Comparison of ENCODE assay signal across 8 cellular contexts in the genomic region with DNA sequence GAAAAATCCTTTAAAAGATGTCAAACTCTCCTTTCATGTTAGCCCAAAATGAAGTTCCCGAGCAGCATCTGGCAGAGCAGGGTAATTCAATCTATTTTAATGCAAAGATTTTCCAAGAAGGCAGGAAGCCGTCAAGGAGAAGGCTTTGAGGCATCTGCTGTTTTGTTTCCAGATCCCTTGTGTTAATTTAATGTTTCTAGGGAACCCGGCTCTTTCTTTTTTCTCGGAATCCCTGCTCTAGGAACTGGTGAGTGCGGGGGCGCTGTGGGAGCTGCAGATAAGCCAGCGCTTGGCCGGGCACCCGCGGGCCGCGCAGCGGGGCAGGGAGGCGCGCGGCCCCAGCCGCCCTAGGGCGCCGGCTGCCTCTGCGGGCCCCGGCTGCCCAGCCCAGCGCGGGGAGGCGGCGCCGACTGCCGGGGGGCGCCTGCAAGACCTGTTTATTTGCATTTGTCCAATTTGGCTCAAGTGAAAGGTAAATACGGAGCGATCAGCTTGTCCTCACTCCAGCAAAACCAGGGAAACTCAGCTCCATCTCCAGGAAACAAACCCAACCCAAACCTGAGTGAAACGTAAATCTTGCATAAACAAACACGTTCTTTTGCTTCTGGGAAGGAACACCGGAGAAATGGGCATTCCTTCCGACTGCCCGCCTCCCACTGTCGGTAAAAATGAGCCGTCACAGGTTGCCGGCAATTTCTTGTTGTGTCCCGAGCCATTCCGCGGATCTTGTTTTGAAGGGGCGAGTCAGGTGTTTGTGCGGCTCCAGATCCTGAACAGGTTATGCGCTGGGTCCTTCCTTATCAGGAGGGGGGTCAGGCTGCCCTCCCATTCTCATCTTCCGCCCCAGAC.
DNase-seq lines count a peak whose midpoint lies in the region; ATAC-seq and TF ChIP-seq lines count a peak whose summit lies in the region.

No MANE protein-coding gene starts in this region.

- H3K79me2 ChIP-seq in DND-41 (ENCODE audit: insufficient read depth, low read length) = peaks cover 39% of the 10 kb centered on the region
- H3K79me2 ChIP-seq in Karpas-422 (ENCODE audit: low read length) = no peaks in the 10 kb centered on the region
- H3K79me2 ChIP-seq in SU-DHL-6 (ENCODE audit: insufficient read depth, low read length) = no peaks in the 10 kb centered on the region
- H3K79me2 ChIP-seq in trophoblast cell (ENCODE audit: control insufficient read depth, insufficient read depth, low read length, poor library complexity) = no peaks in the 10 kb centered on the region

- peak; percentile 88 for DNase-seq in DND-41
- DNase-seq in Karpas-422 = peak; percentile 49
- peak; percentile 75 to 87 (median 80) for DNase-seq in adrenal gland
- peak; percentile 75 to 80 for DNase-seq in heart right ventricle
- peak; percentile 65 to 77 for DNase-seq in trophoblast cell
- peak; percentile 87 to 94 for DNase-seq in upper lobe of left lung

- no peak overlapping the region for H4K12ac ChIP-seq in trophoblast cell (ENCODE audit: low read depth, low read length)

- H3K9ac ChIP-seq in DND-41 (ENCODE audit: low read depth, low read length) (peak overlapping the region; percentile 63), Karpas-422 (ENCODE audit: low read length) (peak overlapping the region; percentile 34; the same call in 1 of the 2 replicates), SU-DHL-6 (ENCODE audit: low read length) (no peak overlapping the region), trophoblast cell (ENCODE audit: low read length) (peak overlapping the region; percentile 28)

- H3K4me3 ChIP-seq in DND-41 (ENCODE audit: low read depth in 1 of 2, low read length in 2 of 2) = peak overlapping the region; percentile 11 to 55; a peak in 3 of 4 replicates
- peak overlapping the region; percentile 64 for H3K4me3 ChIP-seq in Karpas-422 (ENCODE audit: low read length)
- H3K4me3 ChIP-seq in SU-DHL-6 (ENCODE audit: insufficient read depth, low read length, poor library complexity, severe bottlenecking) = no peak overlapping the region
- H3K4me3 ChIP-seq in adrenal gland = peak overlapping the region in 3 of 4 donors; percentile 46 to 87 (median 54)
- H3K4me3 ChIP-seq in heart right ventricle = peak overlapping the region; percentile 16 to 68 (median 64)
- H3K4me3 ChIP-seq in trophoblast cell (ENCODE audit: low read depth, low read length) = peak overlapping the region; percentile 74
- peak overlapping the region; percentile 8 to 56 (median 47) for H3K4me3 ChIP-seq in upper lobe of left lung

- H4K8ac ChIP-seq in trophoblast cell (ENCODE audit: low read depth, low read length) = peak overlapping the region; percentile 40

- TF ChIP-seq EP300 in upper lobe of left lung (IDR thresholded peaks at IDR 0.05) = peak; percentile 93 to 99 (median 96)

- H3K9me3 ChIP-seq in DND-41 (ENCODE audit: insufficient read depth, low read length, severe bottlenecking) (no peaks in the 10 kb centered on the region), Karpas-422 (ENCODE audit: low read length) (no peaks in the 10 kb centered on the region), SU-DHL-6 (ENCODE audit: insufficient read depth, low read length) (no peaks in the 10 kb centered on the region), adrenal gland (replicated peaks in 1 of 3) (no peaks in the 10 kb centered on the region), heart right ventricle (no peaks in the 10 kb centered on the region), trophoblast cell (ENCODE audit: insufficient read depth, low read depth, low read length) (no peaks in the 10 kb centered on the region), upper lobe of left lung (no peaks in the 10 kb centered on the region)

- H4K91ac ChIP-seq in trophoblast cell (ENCODE audit: low read depth, low read length) = peak overlapping the region; percentile 16

- no peak overlapping the region for H3K4ac ChIP-seq in trophoblast cell (ENCODE audit: low read depth, low read length)

- TF ChIP-seq POLR2A in adrenal gland (IDR thresholded peaks at IDR 0.05) = peak in 1 of 2 donors; percentile 58
- TF ChIP-seq POLR2A in upper lobe of left lung (IDR thresholded peaks at IDR 0.05) = peak in 2 of 4 donors; percentile 56 to 57

- no peak overlapping the region for H2BK120ac ChIP-seq in trophoblast cell (ENCODE audit: insufficient read depth, low read length, poor library complexity)

- no peak overlapping the region for H3K18ac ChIP-seq in trophoblast cell (ENCODE audit: low read length)

- H3K4me1 ChIP-seq in DND-41 (ENCODE audit: insufficient read depth, low read length) (peaks cover 67% of the 10 kb centered on the region), Karpas-422 (ENCODE audit: low read length) (peaks cover 23% of the 10 kb centered on the region), adrenal gland (replicated peaks in 1 of 2) (peaks cover 7 to 36% of the 10 kb centered on the region in 2 donors), heart right ventricle (peaks cover 5 to 88% (median 74%) of the 10 kb centered on the region in 9 donors), trophoblast cell (ENCODE audit: control insufficient read depth in 1 of 2, insufficient read depth in 2 of 2, low read length in 2 of 2) (no peaks in the 10 kb centered on the region), upper lobe of left lung (peaks cover 15 to 31% (median 27%) of the 10 kb centered on the region in 4 donors)

- H2AFZ ChIP-seq in DND-41 (ENCODE audit: low read depth, low read length) (peak overlapping the region; percentile 71), Karpas-422 (ENCODE audit: low read length) (no peak overlapping the region), SU-DHL-6 (ENCODE audit: low read depth, low read length, severe bottlenecking) (no peak overlapping the region), trophoblast cell (ENCODE audit: insufficient read depth, low read length, poor library complexity) (peak overlapping the region; percentile 56)

- H3K9me2 ChIP-seq in Karpas-422 (replicated peaks; ENCODE audit: insufficient read depth, low read length) (no peaks in the 10 kb centered on the region), SU-DHL-6 (replicated peaks; ENCODE audit: insufficient read depth, low read length) (no peaks in the 10 kb centered on the region)

- TF ChIP-seq CTCF in DND-41 (IDR thresholded peaks at IDR 0.05; ENCODE audit: borderline replicate concordance, extremely low read depth, low read length, poor library complexity, severe bottlenecking) (peak; percentile 53), SU-DHL-6 (IDR thresholded peaks at IDR 0.05; ENCODE audit: insufficient read depth, low read length, poor library complexity, severe bottlenecking) (no peak), adrenal gland (IDR thresholded peaks at IDR 0.05) (peak in 5 of 6 experiments; percentile 24 to 57 (median 38)), heart right ventricle (IDR thresholded peaks at IDR 0.05) (peak in 8 of 9 donors; percentile 11 to 57 (median 44)), upper lobe of left lung (IDR thresholded peaks at IDR 0.05) (peak; percentile 16 to 75 (median 53))

- H2BK5ac ChIP-seq in trophoblast cell (ENCODE audit: low read depth, low read length, poor library complexity) = peak overlapping the region; percentile 12

- no peak overlapping the region for H3K23ac ChIP-seq in trophoblast cell (ENCODE audit: low read length)

- H3K4me2 ChIP-seq in DND-41 (ENCODE audit: insufficient read depth, low read length) = peak overlapping the region; percentile 69
- H3K4me2 ChIP-seq in Karpas-422 (ENCODE audit: low read depth, low read length, poor library complexity, severe bottlenecking) = peak overlapping the region; percentile 73
- peak overlapping the region; percentile 42 for H3K4me2 ChIP-seq in SU-DHL-6 (ENCODE audit: low read depth, low read length, poor library complexity, severe bottlenecking)
- peak overlapping the region; percentile 78 for H3K4me2 ChIP-seq in trophoblast cell (ENCODE audit: low read length)

- no peaks in the 10 kb centered on the region for H4K20me1 ChIP-seq in DND-41 (ENCODE audit: insufficient read depth, low read length)
- no peaks in the 10 kb centered on the region for H4K20me1 ChIP-seq in Karpas-422 (ENCODE audit: insufficient read depth, low read depth, low read length)
- H4K20me1 ChIP-seq in SU-DHL-6 (ENCODE audit: low read depth, low read length) = no peaks in the 10 kb centered on the region

- H3K36me3 ChIP-seq in DND-41 (ENCODE audit: insufficient read depth, low read length) (no peaks in the 10 kb centered on the region), Karpas-422 (ENCODE audit: insufficient read depth, low read length) (no peaks in the 10 kb centered on the region), SU-DHL-6 (ENCODE audit: low read length) (no peaks in the 10 kb centered on the region), adrenal gland (replicated peaks in 1 of 2) (no peaks in the 10 kb centered on the region), heart right ventricle (no peaks in the 10 kb centered on the region), trophoblast cell (ENCODE audit: control insufficient read depth in 1 of 2, insufficient read depth in 2 of 2, low read length in 2 of 2) (no peaks in the 10 kb centered on the region), upper lobe of left lung (no peaks in the 10 kb centered on the region)

- H3K27ac ChIP-seq in DND-41 (ENCODE audit: low read length) (peak overlapping the region; percentile 89), Karpas-422 (ENCODE audit: low read length) (no peak overlapping the region), SU-DHL-6 (ENCODE audit: low read depth, low read length) (no peak overlapping the region), adrenal gland (peak overlapping the region; percentile 58 to 95 (median 89)), heart right ventricle (peak overlapping the region; percentile 86 to 95 (median 91)), trophoblast cell (ENCODE audit: low read depth, low read length) (peak overlapping the region; percentile 60), upper lobe of left lung (peak overlapping the region; percentile 89 to 93 (median 90))

- no peaks in the 10 kb centered on the region for H3F3A ChIP-seq in SU-DHL-6 (ENCODE audit: insufficient read depth)

- no peak overlapping the region for H2BK12ac ChIP-seq in trophoblast cell (ENCODE audit: low read length)

- H3K27me3 ChIP-seq in DND-41 (ENCODE audit: insufficient read depth, low read length, poor library complexity) = no peaks in the 10 kb centered on the region
- 0 out of 2 replicates have a peak, but pooled peaks cover 3% of the 10 kb centered on the region for H3K27me3 ChIP-seq in Karpas-422 (ENCODE audit: low read length)
- H3K27me3 ChIP-seq in SU-DHL-6 (ENCODE audit: low read length) = no peaks in the 10 kb centered on the region
- no peaks in the 10 kb centered on the region for H3K27me3 ChIP-seq in adrenal gland
- no peaks in the 10 kb centered on the region for H3K27me3 ChIP-seq in heart right ventricle
- H3K27me3 ChIP-seq in trophoblast cell (ENCODE audit: insufficient read depth, low read length) = no peaks in the 10 kb centered on the region
- H3K27me3 ChIP-seq in upper lobe of left lung = no peaks in the 10 kb centered on the region

- H3K14ac ChIP-seq in trophoblast cell (ENCODE audit: low read length) = no peak overlapping the region

- H3K79me1 ChIP-seq in trophoblast cell (ENCODE audit: low read length) = peaks cover 2% of the 10 kb centered on the region

- intact Hi-C loops in adrenal gland (cut with DNase I) = loop anchor here (5.0 to 10.0 kb wide), 3 partner anchors 150 to 170 kb away; a partner anchor contains a TSS
- intact Hi-C loops in heart right ventricle (cut with DNase I) = loop anchor here (1.0 to 10.0 kb wide), 9 partner anchors 65 to 360 kb away; a partner anchor contains a TSS

- peak; percentile 82 for ATAC-seq in DND-41 (ENCODE audit: insufficient read depth, low read depth)
- ATAC-seq in GM21825 (IDR thresholded peaks at IDR 0.05; ENCODE audit: unreplicated experiment) = peak; percentile 80
- ATAC-seq in heart right ventricle = peak; percentile 88 to 96 (median 90)
- peak; percentile 93 to 94 for ATAC-seq in upper lobe of left lung (ENCODE audit: low FRiP score in 2 of 2)

- 0 to 1% (median 0%) methylated on average over 35 to 45 of the region's 45 CpGs for WGBS in adrenal gland, 4 donors
- 0% methylated on average over 45 of the region's 45 CpGs for WGBS in heart right ventricle, 2 donors
- no CpG with 5 or more reads among the region's 45 CpGs for WGBS in trophoblast cell (ENCODE audit: extremely low coverage, insufficient coverage, insufficient read length)
- 0 to 4% methylated on average over 21 to 44 of the region's 45 CpGs for WGBS in upper lobe of left lung, 2 donors

- H2AK5ac ChIP-seq in trophoblast cell (ENCODE audit: low read length) = no peak overlapping the region

Comparison
In these comparisons a context has a peak if more than half of its experiments do, and no peak if none do; other contexts are left out.
1. H2AFZ ChIP-seq: peak in DND-41 (single experiment) and trophoblast cell (single experiment); none in Karpas-422 (single experiment) and SU-DHL-6 (single experiment).
2. H3K27ac ChIP-seq: peak in DND-41 (single experiment), adrenal gland (5 of 5), heart right ventricle (10 of 10), trophoblast cell (single experiment) and upper lobe of left lung (4 of 4); none in Karpas-422 (single experiment) and SU-DHL-6 (single experiment).
3. Peak in every context shown above with its lines, with median percentiles within 50 percentile points of each other: ATAC-seq, DNase-seq and H3K4me2 ChIP-seq.